In the genomic region with DNA sequence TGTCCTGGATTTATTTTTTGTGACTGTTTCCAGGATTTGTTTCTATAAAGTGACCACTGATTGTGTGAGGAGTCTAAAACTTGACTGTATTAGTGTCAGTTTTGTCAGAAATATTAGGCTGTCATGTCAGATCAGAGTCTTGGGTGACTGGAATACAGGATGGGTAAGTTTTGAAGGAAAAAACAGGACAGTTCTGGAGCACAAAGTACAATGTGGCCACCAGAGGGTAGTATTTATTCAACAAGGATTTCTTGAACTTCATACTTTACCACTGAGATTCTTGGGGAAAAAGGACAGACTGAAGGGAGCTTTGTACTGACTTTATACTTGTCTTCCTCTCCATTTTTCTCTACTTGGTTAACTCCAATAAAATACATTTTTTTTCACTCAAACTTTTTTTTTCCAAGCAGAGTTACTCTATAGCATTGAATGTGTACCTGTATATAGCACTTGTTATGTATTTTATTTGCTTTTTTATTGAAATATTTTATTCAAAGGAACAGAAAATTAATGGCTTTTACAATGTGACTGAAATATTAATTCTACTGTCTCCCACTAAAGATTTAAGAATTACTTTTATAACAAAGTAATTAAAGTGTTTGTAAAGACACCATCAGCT, we compare ENCODE assay signal across 8 cellular contexts. TPM values are rescaled to one million over a fixed set of nuclear protein-coding genes. Genes with fewer than 3 reads are reported as not detected.
DNase-seq lines count a peak whose midpoint lies in the region; ATAC-seq and TF ChIP-seq lines count a peak whose summit lies in the region.

No MANE protein-coding gene starts in this region.

- TF ChIP-seq CTCF in GM12872 (IDR thresholded peaks at IDR 0.05; ENCODE audit: insufficient read depth, low read depth, low read length) (peak; percentile 45; the same call in 2 of the 3 replicates), coronary artery (IDR thresholded peaks at IDR 0.05) (peak; percentile 41), osteocyte (IDR thresholded peaks at IDR 0.05) (peak; percentile 62)

- no peak overlapping the region for H3K4me3 Mint-ChIP-seq in osteocyte (ENCODE audit: unreplicated experiment)
- H3K4me3 Mint-ChIP-seq in activated T-cell treated with anti-CD3 and anti-CD28 coated beads, Interleukin-2, amount 50 U/mL, for 4 hours: no peak overlapping the region

- no peaks in the 10 kb centered on the region for H3K27me3 Mint-ChIP-seq in osteocyte (ENCODE audit: unreplicated experiment)
- H3K27me3 Mint-ChIP-seq in activated T-cell treated with anti-CD3 and anti-CD28 coated beads, Interleukin-2, amount 50 U/mL, for 4 hours (ENCODE audit: low read depth): no peaks in the 10 kb centered on the region

- intact Hi-C loops in head of caudate nucleus (cut with DNase I): no loop called here

- H3K4me1 Mint-ChIP-seq in osteocyte (ENCODE audit: unreplicated experiment): peaks cover 57% of the 10 kb centered on the region
- peaks cover 8% of the 10 kb centered on the region for H3K4me1 Mint-ChIP-seq in activated T-cell treated with anti-CD3 and anti-CD28 coated beads, Interleukin-2, amount 50 U/mL, for 4 hours (ENCODE audit: low read depth)

- DNase-seq in NCI-H2171 (lab: John Stamatoyannopoulos, UW): peak; percentile 37
- DNase-seq in coronary artery (ENCODE audit: low spot score): no peak
- DNase-seq in osteocyte (ENCODE audit: extremely low spot score, unreplicated experiment): no peak
- no peak for DNase-seq in head of caudate nucleus
- DNase-seq in activated T-cell treated with anti-CD3 and anti-CD28 coated beads, Interleukin-2, amount 50 U/mL, for 4 hours: no peak

- no peak for ATAC-seq in HG02798 (IDR thresholded peaks at IDR 0.05; ENCODE audit: poor library complexity, unreplicated experiment)
- no peak for ATAC-seq in GM21447 (IDR thresholded peaks at IDR 0.05; ENCODE audit: unreplicated experiment)
- no peak for ATAC-seq in activated T-cell treated with anti-CD3 and anti-CD28 coated beads, Interleukin-2, amount 50 U/mL, for 4 hours

- no peak overlapping the region for H3K27ac Mint-ChIP-seq in osteocyte (ENCODE audit: unreplicated experiment)

- no peak overlapping the region for H3K27ac ChIP-seq in coronary artery

- peaks cover 10% of the 10 kb centered on the region for H3K36me3 Mint-ChIP-seq in osteocyte (ENCODE audit: unreplicated experiment)
- H3K36me3 Mint-ChIP-seq in activated T-cell treated with anti-CD3 and anti-CD28 coated beads, Interleukin-2, amount 50 U/mL, for 4 hours (ENCODE audit: insufficient read depth): peaks cover 4% of the 10 kb centered on the region

- H3K4me3 ChIP-seq in coronary artery: no peak overlapping the region

- no peaks in the 10 kb centered on the region for H3K9me3 Mint-ChIP-seq in osteocyte (ENCODE audit: unreplicated experiment)
- H3K9me3 Mint-ChIP-seq in activated T-cell treated with anti-CD3 and anti-CD28 coated beads, Interleukin-2, amount 50 U/mL, for 4 hours: no peaks in the 10 kb centered on the region

RNA-seq across cellular contexts. Expression of a gene that starts 51.1 kb away (rescaled TPM):
- 213 and 239 TPM in 2 replicates for total RNA-seq in osteocyte
- 1 to 10 TPM; 4.2 to 5.9 (median 4.3) TPM for total RNA-seq in activated T-cell treated with anti-CD3 and anti-CD28 coated beads, Interleukin-2, amount 50 U/mL, for 4 hours

Comparison
In these comparisons a context has a peak if more than half of its experiments do, and no peak if none do; other contexts are left out.
1. RNA of a gene that starts 51.1 kb away (total RNA-seq): 213 to 239 TPM in osteocyte; 4.2 to 5.9 TPM in activated T-cell treated with anti-CD3 and anti-CD28 coated beads, Interleukin-2, amount 50 U/mL, for 4 hours; every median in the first group is over 10 times any median in the second.
2. Peak in every context shown above with its lines, with median percentiles within 50 percentile points of each other: CTCF ChIP-seq.